Comparison of ENCODE assay signal across 6 cellular contexts in the genomic region with DNA sequence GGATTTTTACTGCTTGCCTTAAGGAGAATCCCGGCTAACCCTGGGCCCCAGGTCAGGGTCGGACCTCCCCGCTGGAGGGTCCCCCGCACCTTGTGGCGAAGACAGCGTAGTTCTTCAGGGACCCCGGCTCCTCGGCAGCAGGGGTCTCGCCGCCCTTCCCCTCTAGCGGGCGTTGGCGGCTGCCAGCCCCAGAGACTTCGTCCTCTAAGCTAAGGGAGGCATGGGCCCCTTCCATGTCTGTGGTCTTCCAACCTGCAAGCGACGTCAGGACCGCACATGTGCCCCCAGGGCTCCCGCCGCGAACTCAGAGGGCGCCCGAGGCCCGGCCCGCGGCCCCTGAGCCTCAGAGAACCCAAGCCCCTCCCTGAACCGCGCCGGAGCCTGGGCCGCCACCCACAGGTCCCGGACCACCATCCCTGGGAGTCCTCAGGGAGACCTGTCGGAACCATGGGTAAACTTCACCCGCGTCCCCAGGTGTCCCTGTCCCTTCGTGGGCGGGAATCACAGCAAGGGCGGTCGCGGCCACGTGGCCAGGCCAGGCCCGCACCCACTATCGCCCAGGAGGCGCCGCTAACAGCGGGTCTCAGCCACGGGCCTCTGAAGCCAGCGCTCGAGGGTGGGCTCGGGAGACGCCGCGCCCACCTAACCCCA. TPM values are rescaled to one million over a fixed set of nuclear protein-coding genes. Genes with fewer than 3 reads are reported as not detected.
DNase-seq lines count a peak whose midpoint lies in the region; ATAC-seq and TF ChIP-seq lines count a peak whose summit lies in the region.

No MANE protein-coding gene starts in this region.

- H3K9me3 ChIP-seq in esophagus (ENCODE audit: control insufficient read depth in 2 of 2, insufficient read depth in 1 of 2, low read depth in 1 of 2, low read length in 1 of 2), result no peaks in the 10 kb centered on the region

- DNase-seq in RWPE1 (ENCODE audit: low spot score), result no peak
- DNase-seq in DMS79 treated with DMSO at 0.1 percent for 48 hours (lab: John Stamatoyannopoulos, UW), result no peak

- POLR2A ChIA-PET in RWPE1 (lab: Yijun Ruan, JAX; ENCODE audit: low non-redundant PET), result no interaction called here

- H3K4me3 ChIP-seq in esophagus (ENCODE audit: low read depth in 1 of 2, low read length in 2 of 2), result peak overlapping the region; percentile 33 to 56
- H3K4me3 ChIP-seq in skin epidermis, result peak overlapping the region; percentile 34 to 61 (median 48)

- peaks cover 2 to 8% of the 10 kb centered on the region in 2 donors for H3K36me3 ChIP-seq in esophagus (ENCODE audit: control insufficient read depth in 2 of 2, insufficient read depth in 2 of 2, low read length in 1 of 2)

- no peak for TF ChIP-seq CTCF in RWPE1 (conservative IDR thresholded peaks at IDR 0.05; ENCODE audit: low read depth)

- no peaks in the 10 kb centered on the region for H3K27me3 ChIP-seq in esophagus (ENCODE audit: control insufficient read depth in 1 of 2, insufficient read depth in 2 of 2, low read length in 2 of 2)

- CTCF ChIA-PET in RWPE1 (lab: Yijun Ruan, JAX), result interaction anchor here (0.7 kb wide), 1 partner anchor 22 kb away, joined by 4 read pairs; no protein-coding TSS in a partner anchor

- H3K27ac ChIP-seq in RWPE1, result peak overlapping the region; percentile 51
- no peak overlapping the region for H3K27ac ChIP-seq in esophagus (ENCODE audit: low read depth in 2 of 2, low read length in 1 of 2)
- peak overlapping the region in 6 of 21 experiments; percentile 2 to 70 (median 48) for H3K27ac ChIP-seq in skin epidermis

- ATAC-seq in GM19463 (IDR thresholded peaks at IDR 0.05; ENCODE audit: unreplicated experiment), result no peak
- ATAC-seq in HG03095 (IDR thresholded peaks at IDR 0.05; ENCODE audit: unreplicated experiment), result no peak

- H3K4me1 ChIP-seq in esophagus (ENCODE audit: control insufficient read depth in 2 of 2, insufficient read depth in 2 of 2, low read length in 1 of 2), result peaks cover 11 to 23% of the 10 kb centered on the region in 2 donors

- 26 to 29% methylated on average over 48 to 51 of the region's 51 CpGs for WGBS in esophagus, 2 donors

RNA-seq across cellular contexts. Expression of gene ANKMY1, which starts 0.6 kb away (rescaled TPM):
- polyA plus RNA-seq in esophagus, result 10 to 100 TPM in 1 of 2 donors, 1 to 10 TPM in 1; 4.8 to 16.2 TPM

RNA-seq across cellular contexts. Expression of gene DUSP28, which starts 2.9 kb away (rescaled TPM):
- 1 to 10 TPM; 3.5 to 3.8 TPM for polyA plus RNA-seq in esophagus

RNA-seq across cellular contexts. Expression of gene RNPEPL1, which starts 11.1 kb away (rescaled TPM):
- polyA plus RNA-seq in esophagus, result 100 to 1,000 TPM in 1 of 2 donors, 10 to 100 TPM in 1; 65.9 to 160 TPM

RNA-seq across cellular contexts. Expression of gene CAPN10, which starts 29.3 kb away (rescaled TPM):
- polyA plus RNA-seq in esophagus, result 10 to 100 TPM; 17.5 to 28.4 TPM
